In the genomic region with DNA sequence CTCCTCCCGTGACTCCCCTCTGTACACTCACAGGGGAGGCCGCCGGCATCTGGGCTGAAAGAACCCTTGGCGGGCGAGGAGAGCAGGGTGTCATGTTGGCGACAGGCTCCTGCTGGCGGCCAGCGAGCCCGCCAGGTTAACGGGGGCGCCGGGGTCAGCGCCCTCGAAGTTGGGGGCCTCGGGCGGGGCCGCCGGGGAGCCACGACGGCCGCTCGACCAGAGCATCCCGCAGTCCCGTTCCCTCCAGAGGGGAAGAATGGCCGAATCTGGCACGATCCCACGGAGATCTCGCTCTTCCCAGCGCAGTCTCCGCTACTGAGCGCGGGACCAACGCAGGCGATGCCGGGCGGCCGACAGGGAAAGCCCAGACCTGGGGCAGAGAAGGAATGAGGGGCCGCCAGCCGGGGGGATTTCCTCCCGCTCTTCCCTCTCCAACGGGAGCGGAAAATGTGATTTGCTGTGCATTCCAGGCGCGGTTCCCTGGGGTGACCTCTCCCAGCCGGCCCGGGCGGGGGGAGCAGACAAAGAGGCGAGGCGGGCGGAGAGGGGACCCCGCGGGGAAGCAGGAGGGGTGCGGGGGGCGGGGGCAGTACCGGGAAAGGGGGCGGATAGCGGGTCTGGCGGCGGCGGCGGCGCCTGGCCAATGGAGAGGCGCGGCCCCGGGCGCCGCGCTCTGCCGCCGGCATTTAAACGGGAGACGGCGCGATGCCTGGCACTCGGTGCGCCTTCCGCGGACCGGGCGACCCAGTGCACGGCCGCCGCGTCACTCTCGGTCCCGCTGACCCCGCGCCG, we compare ENCODE assay signal across 1 cellular context.
A peak's percentile ranks its signal among the peaks of the same experiment; 100 is the strongest.
TF ChIP-seq lines count a peak whose summit lies in the region.

GREM1 (plus strand) TSS at position 715 of the 792 bp plus-strand sequence. CDS start 12,687 bp downstream, outside the sequence.

TF ChIP-seq in H1, 55 proteins besides CTCF, POLR2A, EP300 and RAD21:
- no peak for TF ChIP-seq POLR2AphosphoS5 (IDR thresholded peaks at IDR 0.05; ENCODE audit: low read depth, low read length)
- no peak for TF ChIP-seq MAX (IDR thresholded peaks at IDR 0.05)
- peak; percentile 14; the same call in 1 of the 2 replicates for TF ChIP-seq SUZ12 (IDR thresholded peaks at IDR 0.05; ENCODE audit: low read length)
- no peak for TF ChIP-seq RFX5 (IDR thresholded peaks at IDR 0.05; ENCODE audit: borderline replicate concordance, low read depth, low read length)
- peak; percentile 20; the same call in 1 of the 2 replicates for TF ChIP-seq RBBP5 (IDR thresholded peaks at IDR 0.05; ENCODE audit: borderline replicate concordance, low read depth, low read length)
- TF ChIP-seq KDM4A (IDR thresholded peaks at IDR 0.05; ENCODE audit: low read depth, low read length, severe bottlenecking): peak; percentile 38
- TF ChIP-seq EZH2 (IDR thresholded peaks at IDR 0.05; ENCODE audit: low read depth, low read length, severe bottlenecking): no peak
- no peak for TF ChIP-seq TCF12 (IDR thresholded peaks at IDR 0.05; ENCODE audit: low read depth, low read length)
- TF ChIP-seq HDAC2 (IDR thresholded peaks at IDR 0.05; ENCODE audit: borderline replicate concordance in 1 of 2, low read depth in 2 of 2, low read length in 2 of 2): no peak
- TF ChIP-seq JUND (IDR thresholded peaks at IDR 0.05; ENCODE audit: low read length): 0 out of 2 replicates have a peak, but pooled peaks have one; percentile 8
- no peak for TF ChIP-seq PHF8 (conservative IDR thresholded peaks at IDR 0.05; ENCODE audit: low read depth, low read length)
- peak; percentile 81 for TF ChIP-seq ASH2L (IDR thresholded peaks at IDR 0.05; ENCODE audit: low read length)
- TF ChIP-seq, protein P1, sequence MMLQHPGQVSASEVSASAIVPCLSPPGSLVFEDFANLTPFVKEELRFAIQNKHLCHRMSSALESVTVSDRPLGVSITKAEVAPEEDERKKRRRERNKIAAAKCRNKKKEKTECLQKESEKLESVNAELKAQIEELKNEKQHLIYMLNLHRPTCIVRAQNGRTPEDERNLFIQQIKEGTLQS (IDR thresholded peaks at IDR 0.05; ENCODE audit: insufficient read depth, low read depth, low read length): no peak
- TF ChIP-seq ZNF274 (IDR thresholded peaks at IDR 0.05; ENCODE audit: borderline replicate concordance, extremely low read depth, low read length): no peak
- TF ChIP-seq CHD1 (IDR thresholded peaks at IDR 0.05; ENCODE audit: low read depth, low read length): no peak
- 0 out of 2 replicates have a peak, but pooled peaks have one; percentile 21 for TF ChIP-seq E2F6 (IDR thresholded peaks at IDR 0.05)
- TF ChIP-seq SIRT6 (IDR thresholded peaks at IDR 0.05; ENCODE audit: low read length): no peak
- TF ChIP-seq SAP30 (IDR thresholded peaks at IDR 0.05; ENCODE audit: insufficient read depth, insufficient replicate concordance, low read length): no peak
- TF ChIP-seq SP2 (IDR thresholded peaks at IDR 0.05; ENCODE audit: low read length): no peak
- no peak for TF ChIP-seq HDAC6 (IDR thresholded peaks at IDR 0.05; ENCODE audit: low read depth, low read length)
- no peak for TF ChIP-seq JUN (IDR thresholded peaks at IDR 0.05; ENCODE audit: low read depth, low read length)
- peak; percentile 23 for TF ChIP-seq RNF2 (IDR thresholded peaks at IDR 0.05; ENCODE audit: borderline replicate concordance, low read depth, low read length, missing control alignments, poor library complexity, severe bottlenecking)
- no peak; the same call in 1 of the 2 replicates for TF ChIP-seq TBP (IDR thresholded peaks at IDR 0.05; ENCODE audit: low read depth, low read length)
- TF ChIP-seq SP4 (IDR thresholded peaks at IDR 0.05; ENCODE audit: low read length): no peak
- TF ChIP-seq, protein P2, sequence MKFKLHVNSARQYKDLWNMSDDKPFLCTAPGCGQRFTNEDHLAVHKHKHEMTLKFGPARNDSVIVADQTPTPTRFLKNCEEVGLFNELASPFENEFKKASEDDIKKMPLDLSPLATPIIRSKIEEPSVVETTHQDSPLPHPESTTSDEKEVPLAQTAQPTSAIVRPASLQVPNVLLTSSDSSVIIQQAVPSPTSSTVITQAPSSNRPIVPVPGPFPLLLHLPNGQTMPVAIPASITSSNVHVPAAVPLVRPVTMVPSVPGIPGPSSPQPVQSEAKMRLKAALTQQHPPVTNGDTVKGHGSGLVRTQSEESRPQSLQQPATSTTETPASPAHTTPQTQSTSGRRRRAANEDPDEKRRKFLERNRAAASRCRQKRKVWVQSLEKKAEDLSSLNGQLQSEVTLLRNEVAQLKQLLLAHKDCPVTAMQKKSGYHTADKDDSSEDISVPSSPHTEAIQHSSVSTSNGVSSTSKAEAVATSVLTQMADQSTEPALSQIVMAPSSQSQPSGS (IDR thresholded peaks at IDR 0.05; ENCODE audit: low read length): no peak
- TF ChIP-seq EGR1 (IDR thresholded peaks at IDR 0.05; ENCODE audit: borderline replicate concordance, low read depth, low read length): no peak
- no peak for TF ChIP-seq POU5F1 (IDR thresholded peaks at IDR 0.05; ENCODE audit: low read depth, low read length)
- no peak for TF ChIP-seq CEBPB (IDR thresholded peaks at IDR 0.05; ENCODE audit: low read depth, low read length)
- no peak for TF ChIP-seq NANOG (IDR thresholded peaks at IDR 0.05; ENCODE audit: insufficient read depth, low read depth, low read length, poor library complexity, severe bottlenecking)
- TF ChIP-seq KDM5A (IDR thresholded peaks at IDR 0.05; ENCODE audit: low read length): no peak
- peak; percentile 24; the same call in 1 of the 2 replicates for TF ChIP-seq TAF1 (IDR thresholded peaks at IDR 0.05; ENCODE audit: low read depth, low read length)
- peak; percentile 70 for TF ChIP-seq TEAD4 (IDR thresholded peaks at IDR 0.05; ENCODE audit: low read depth, low read length)
- TF ChIP-seq SP1 (IDR thresholded peaks at IDR 0.05; ENCODE audit: low read depth, low read length): no peak
- no peak for TF ChIP-seq SIN3A (conservative IDR thresholded peaks at IDR 0.05 in 1 of 2, IDR thresholded peaks at IDR 0.05 in 1 of 2; ENCODE audit: low read depth in 1 of 2, low read length in 2 of 2)
TF ChIP-seq in H1: peak in this region for 9.
